ENCODE assay signal across 22 cellular contexts in genomic region chr10:94300042-94300441, GRCh38.
"Had no signal": no experiment of that assay in that cellular context is flagged by ENCODE, and none has a peak within 500 bp of the region (broad histone marks: within the 10 kb centered on the region; RNA-seq: fewer than 3 reads in every experiment).

No MANE protein-coding gene starts in this region.

- H3K4me3 ChIP-seq: colonic mucosa, esophagus squamous epithelium, gastrocnemius medialis, heart right ventricle, left lung, lower lobe of right lung, mucosa of descending colon had no signal

- H3K27ac Mint-ChIP-seq: dendritic cell treated with granulocyte-macrophage colony-stimulating factor and Interleukin-4, amounts not matched to agents 40 ng/mL and 50 ng/mL, for 4 days; effector memory CD8-positive, alpha-beta T cell; endodermal cell; mesothelial cell of epicardium had no signal

- H3K9me3 ChIP-seq: colonic mucosa, esophagus squamous epithelium, gastrocnemius medialis, heart right ventricle, left lung, lower lobe of right lung, mucosa of descending colon had no signal

- H3K36me3 ChIP-seq: colonic mucosa, esophagus squamous epithelium, gastrocnemius medialis, left lung had no signal

- H3K4me1 ChIP-seq: colonic mucosa, esophagus squamous epithelium, gastrocnemius medialis, heart right ventricle, left lung, lower lobe of right lung had no signal

- H3K4me3 Mint-ChIP-seq: dendritic cell treated with granulocyte-macrophage colony-stimulating factor and Interleukin-4, amounts not matched to agents 40 ng/mL and 50 ng/mL, for 4 days; effector memory CD8-positive, alpha-beta T cell; endodermal cell; mesothelial cell of epicardium had no signal

- H3K36me3 Mint-ChIP-seq: mesothelial cell of epicardium; naive thymus-derived CD4-positive, alpha-beta T cell had no signal

- ATAC-seq: esophagus mucosa, gastrocnemius medialis, heart right ventricle, left cardiac atrium, left ventricle myocardium superior, lower lobe of right lung, mucosa of descending colon had no signal

- H3K27me3 ChIP-seq: colonic mucosa, esophagus squamous epithelium, gastrocnemius medialis, heart right ventricle had no signal

- H3K9me3 Mint-ChIP-seq: dendritic cell treated with granulocyte-macrophage colony-stimulating factor and Interleukin-4, amounts not matched to agents 40 ng/mL and 50 ng/mL, for 4 days; effector memory CD8-positive, alpha-beta T cell; endodermal cell; mesothelial cell of epicardium had no signal

- H3K27ac ChIP-seq: colonic mucosa, epithelial cell of prostate, esophagus squamous epithelium, gastrocnemius medialis, heart right ventricle, left lung, lower lobe of right lung had no signal

- H3K4me1 Mint-ChIP-seq: endodermal cell had no signal

- DNase-seq: colonic mucosa; cortex of kidney; effector CD8-positive, alpha-beta T cell; effector memory CD8-positive, alpha-beta T cell; endodermal cell; esophagus squamous epithelium; foreskin melanocyte; gastrocnemius medialis; glutamatergic neuron; head of caudate nucleus; heart right ventricle; hippocampal formation; left cardiac atrium; left lung; left ventricle myocardium superior; lower lobe of right lung; mucosa of descending colon had no signal
